Comparison of ENCODE assay signal across 17 cellular contexts in genomic region chr15:41951571-41951970, GRCh38. TPM values are rescaled to one million over a fixed set of nuclear protein-coding genes. Genes with fewer than 3 reads are reported as not detected.
DNase-seq lines count a peak whose midpoint lies in the region; ATAC-seq, FAIRE-seq and TF ChIP-seq lines count a peak whose summit lies in the region.
"Had no signal": no experiment of that assay in that cellular context is flagged by ENCODE, and none has a peak within 500 bp of the region (broad histone marks: within the 10 kb centered on the region; RNA-seq: fewer than 3 reads in every experiment).

No MANE protein-coding gene starts in this region.

- H3K4me3 ChIP-seq in BLaER1 treated with 17β-estradiol and CSF1 and Interleukin-3, amounts not matched to agents 10 nM and 100 nM = no peak overlapping the region
- H3K4me3 ChIP-seq in endothelial cell of umbilical vein (replicated peaks in 1 of 3; ENCODE audit: insufficient read depth in 1 of 3, low read depth in 1 of 3, low read length in 3 of 3) = no peak overlapping the region
- no peak overlapping the region for H3K4me3 ChIP-seq in stomach
- H3K4me3 ChIP-seq in gastroesophageal sphincter = no peak overlapping the region
- H3K4me3 ChIP-seq: GM23338 had no signal

- dilution Hi-C loops in endothelial cell of umbilical vein (cut with MboI; ENCODE audit: extremely low pct_ligation_motif_present, low sequenced_read_pairs) = no loop called here

- peaks cover 19% of the 10 kb centered on the region for H3K36me3 Mint-ChIP-seq in endothelial cell (ENCODE audit: low read depth, unreplicated experiment)

- 0 out of 22 replicates have a peak overlapping the region, but pooled peaks of 1 of the 11 experiments have one; percentile 3 for H3K9ac ChIP-seq in BLaER1 treated with 17β-estradiol and CSF1 and Interleukin-3, amounts not matched to agents 10 nM and 100 nM
- no peak overlapping the region for H3K9ac ChIP-seq in endothelial cell of umbilical vein (replicated peaks; ENCODE audit: extremely low read depth, insufficient read depth, low read length)

- FAIRE-seq in endothelial cell of umbilical vein (lab: Jason Lieb, UNC) = no peak
- FAIRE-seq: HepG2 had no signal

- H3K9me1 ChIP-seq in endothelial cell of umbilical vein (replicated peaks; ENCODE audit: control insufficient read depth, extremely low read depth, insufficient read depth, low read length) = no peaks in the 10 kb centered on the region

- H3K4me1 ChIP-seq in BLaER1 treated with 17β-estradiol and CSF1 and Interleukin-3, amounts not matched to agents 10 nM and 100 nM = peaks cover 22 to 40% (median 31%) of the 10 kb centered on the region in 10 experiments
- peaks cover 55% of the 10 kb centered on the region for H3K4me1 ChIP-seq in endothelial cell of umbilical vein (ENCODE audit: control insufficient read depth, extremely low read depth, insufficient read depth, low read length)
- H3K4me1 ChIP-seq in stomach = peaks cover 0 to 46% (median 25%) of the 10 kb centered on the region in 4 donors
- H3K4me1 ChIP-seq in gastroesophageal sphincter = peaks cover 0 to 63% (median 11%) of the 10 kb centered on the region in 3 donors

- 0 out of 22 replicates have a peak overlapping the region, but pooled peaks of 1 of the 11 experiments have one; percentile 20 for H3K27ac ChIP-seq in BLaER1 treated with 17β-estradiol and CSF1 and Interleukin-3, amounts not matched to agents 10 nM and 100 nM
- peak overlapping the region; percentile 12; the same call in 1 of the 2 replicates for H3K27ac ChIP-seq in RWPE1
- H3K27ac ChIP-seq in endothelial cell of umbilical vein (ENCODE audit: insufficient read depth, low read depth, low read length) = peak overlapping the region; percentile 22
- H3K27ac ChIP-seq in stomach = peak overlapping the region in 3 of 5 donors; percentile 14 to 35 (median 27)
- H3K27ac ChIP-seq in gastroesophageal sphincter = peak overlapping the region in 2 of 4 donors; percentile 20 to 43

- 41 to 88% (median 50%) methylated on average over 2 of the region's 2 CpGs for WGBS in stomach, 5 donors
- 50% methylated on average over 2 of the region's 2 CpGs; no CpG with 5 or more reads in 1 of the 2 donors for WGBS in gastroesophageal sphincter (ENCODE audit: low coverage in 1 of 2), 2 donors

- peaks cover 0 to 92% (median 31%) of the 10 kb centered on the region in 11 experiments; a peak in 14 of 22 replicates for H4K20me1 ChIP-seq in BLaER1 treated with 17β-estradiol and CSF1 and Interleukin-3, amounts not matched to agents 10 nM and 100 nM
- no peaks in the 10 kb centered on the region for H4K20me1 ChIP-seq in endothelial cell of umbilical vein (replicated peaks; ENCODE audit: control insufficient read depth, extremely low read depth, insufficient read depth, low read length)

- POLR2A ChIA-PET in RWPE1 (lab: Yijun Ruan, JAX; ENCODE audit: low non-redundant PET) (no interaction called here), endothelial cell of umbilical vein (lab: Charles Lee) (no interaction called here)

- BruUV-seq in endothelial cell of umbilical vein (replicated peaks; lab: Mats Ljungman, UMichigan) = no TSS peak

- no peaks in the 10 kb centered on the region for H3K27me3 ChIP-seq in BLaER1 treated with 17β-estradiol and CSF1 and Interleukin-3, amounts not matched to agents 10 nM and 100 nM
- H3K27me3 ChIP-seq in endothelial cell of umbilical vein (ENCODE audit: control insufficient read depth in 2 of 2, insufficient read depth in 2 of 2, low read length in 2 of 2) (no peaks in the 10 kb centered on the region), stomach (no peaks in the 10 kb centered on the region), gastroesophageal sphincter (no peaks in the 10 kb centered on the region)

- H3K4me3 Mint-ChIP-seq in endothelial cell (ENCODE audit: unreplicated experiment) = no peak overlapping the region
- H3K4me3 Mint-ChIP-seq: CD8-positive, alpha-beta T cell; GM23338 had no signal

- H3K4me2 ChIP-seq in BLaER1 treated with 17β-estradiol and CSF1 and Interleukin-3, amounts not matched to agents 10 nM and 100 nM = peak overlapping the region; percentile 27 to 73 (median 49); a peak in 21 of 22 replicates
- no peak overlapping the region for H3K4me2 ChIP-seq in endothelial cell of umbilical vein (ENCODE audit: insufficient read depth, low read length)
- H3K4me2 ChIP-seq: GM23338 had no signal

- DNase-seq in RWPE1 (ENCODE audit: low spot score) (no peak), endothelial cell of umbilical vein (ENCODE audit: low read depth, low spot score) (no peak), stomach (no peak), endothelial cell (ENCODE audit: low spot score) (no peak), hypothalamus (lab: John Stamatoyannopoulos, UW) (no peak)
- DNase-seq: ACHN; CD8-positive, alpha-beta T cell; MM.1S; NCI-H1930; NCI-H2171 treated with DMSO at 0.1 percent for 48 hours; NCI-H774; SHP77 treated with DMSO at 0.1 percent for 48 hours had no signal

- CTCF ChIA-PET in RWPE1 (lab: Yijun Ruan, JAX) = no interaction called here
- CTCF ChIA-PET in endothelial cell of umbilical vein (lab: Charles Lee) = interaction anchor here (1.4 kb wide), 1 partner anchor 47 kb away, joined by 3 read pairs; no protein-coding TSS in a partner anchor

- peaks cover 94% of the 10 kb centered on the region for H3K79me2 ChIP-seq in endothelial cell of umbilical vein (ENCODE audit: control insufficient read depth, insufficient read depth, low read length)

- H2AFZ ChIP-seq in endothelial cell of umbilical vein (ENCODE audit: low read depth, low read length) = no peak overlapping the region
- H2AFZ ChIP-seq: GM23338 had no signal

- no peak for ATAC-seq in gastroesophageal sphincter
- ATAC-seq: CD8-positive, alpha-beta T cell; GM23338; HepG2; Panc1 had no signal

- peaks cover 24% of the 10 kb centered on the region for H3K4me1 Mint-ChIP-seq in endothelial cell (ENCODE audit: unreplicated experiment)

- H3K9me3 Mint-ChIP-seq in endothelial cell (ENCODE audit: unreplicated experiment) = no peaks in the 10 kb centered on the region
- H3K9me3 Mint-ChIP-seq: CD8-positive, alpha-beta T cell; GM23338 had no signal

- TF ChIP-seq EP300 in stomach (IDR thresholded peaks at IDR 0.05) (no peak), gastroesophageal sphincter (IDR thresholded peaks at IDR 0.05) (no peak)

- peaks cover 18 to 91% (median 41%) of the 10 kb centered on the region in 11 experiments for H3K36me3 ChIP-seq in BLaER1 treated with 17β-estradiol and CSF1 and Interleukin-3, amounts not matched to agents 10 nM and 100 nM
- H3K36me3 ChIP-seq in endothelial cell of umbilical vein (ENCODE audit: control insufficient read depth in 2 of 2, extremely low read depth in 1 of 2, insufficient read depth in 2 of 2, low read length in 2 of 2) = peaks cover 18 to 21% of the 10 kb centered on the region in 2 experiments
- peaks cover 18 to 47% (median 35%) of the 10 kb centered on the region in 4 donors for H3K36me3 ChIP-seq in stomach
- peaks cover 0 to 27% of the 10 kb centered on the region in 2 donors for H3K36me3 ChIP-seq in gastroesophageal sphincter

- no peak for TF ChIP-seq POLR2A in endothelial cell of umbilical vein (IDR thresholded peaks at IDR 0.05; ENCODE audit: low read depth, low read length)
- TF ChIP-seq POLR2A in stomach (IDR thresholded peaks at IDR 0.05) = no peak
- no peak for TF ChIP-seq POLR2A in gastroesophageal sphincter (IDR thresholded peaks at IDR 0.05)

- TF ChIP-seq CTCF in RWPE1 (conservative IDR thresholded peaks at IDR 0.05; ENCODE audit: low read depth) (no peak), endothelial cell of umbilical vein (IDR thresholded peaks at IDR 0.05; ENCODE audit: extremely low read depth in 1 of 2, insufficient read depth in 1 of 2, low read depth in 1 of 2, low read length in 2 of 2) (no peak), stomach (IDR thresholded peaks at IDR 0.05) (no peak), endothelial cell (IDR thresholded peaks at IDR 0.05; ENCODE audit: unreplicated experiment) (no peak), gastroesophageal sphincter (IDR thresholded peaks at IDR 0.05) (no peak)

- H3K9me3 ChIP-seq in BLaER1 treated with 17β-estradiol and CSF1 and Interleukin-3, amounts not matched to agents 10 nM and 100 nM (replicated peaks in 1 of 11) = no peaks in the 10 kb centered on the region
- H3K9me3 ChIP-seq in endothelial cell of umbilical vein (replicated peaks; ENCODE audit: control insufficient read depth, insufficient read depth, low read length) (no peaks in the 10 kb centered on the region), stomach (no peaks in the 10 kb centered on the region), gastroesophageal sphincter (no peaks in the 10 kb centered on the region)

- H3K27me3 Mint-ChIP-seq in endothelial cell (ENCODE audit: unreplicated experiment) = no peaks in the 10 kb centered on the region

- intact Hi-C loops in endothelial cell of umbilical vein (cut with micrococcal nuclease) = no loop called here
- intact Hi-C loops in stomach (cut with DNase I; ENCODE audit: low total_unique reads) = no loop called here

- H3K27ac Mint-ChIP-seq in endothelial cell (ENCODE audit: unreplicated experiment) = no peak overlapping the region
- H3K27ac Mint-ChIP-seq: CD8-positive, alpha-beta T cell; GM23338 had no signal

RNA-seq across cellular contexts. Expression of gene EHD4, which starts 20.8 kb away (rescaled TPM):
- total RNA-seq in endothelial cell of umbilical vein (126 and 128 TPM in 2 replicates), stomach (10 to 100 TPM in 4 of 5 donors, 1 to 10 TPM in 1; 9.4 to 86.4 (median 23.1) TPM), endothelial cell (ENCODE audit: unreplicated experiment) (64.9 TPM), gastroesophageal sphincter (10 to 100 TPM in 3 of 4 donors, 1 to 10 TPM in 1; 10.0 to 25.4 (median 20.3) TPM)
- polyA plus RNA-seq in endothelial cell of umbilical vein (96.7 and 99.1 TPM in 2 replicates), stomach (10 to 100 TPM in 1 of 3 donors, 1 to 10 TPM in 2; 5.8 to 12.1 (median 9.8) TPM)
- polyA plus RNA-seq in endothelial cell of umbilical vein (2011; cell fraction: cytosol; rRNA removed) = 88.4 and 97.4 TPM in 2 replicates
- polyA plus RNA-seq in endothelial cell of umbilical vein (2011; cell fraction: nucleus; rRNA removed) = 100 and 105 TPM in 2 replicates
- 39.8 and 70.3 TPM in 2 replicates for polyA plus RNA-seq in endothelial cell of umbilical vein (2012)
- 157 and 160 TPM in 2 replicates for polyA minus RNA-seq in endothelial cell of umbilical vein
- 11.4 TPM for polyA minus RNA-seq in endothelial cell of umbilical vein (2011; cell fraction: cytosol; rRNA and poly(A)+ RNA removed)
- 113 and 127 TPM in 2 replicates for polyA minus RNA-seq in endothelial cell of umbilical vein (2011; cell fraction: nucleus; rRNA and poly(A)+ RNA removed)

RNA-seq across cellular contexts. Expression of gene SPTBN5, which starts 57.7 kb away (rescaled TPM):
- total RNA-seq in endothelial cell of umbilical vein = 19.0 and 19.2 TPM in 2 replicates
- 12.0 and 12.6 TPM in 2 replicates for polyA plus RNA-seq in endothelial cell of umbilical vein
- polyA plus RNA-seq in endothelial cell of umbilical vein (2011; cell fraction: cytosol; rRNA removed) = 4.1 and 6.6 TPM in 2 replicates
- 128 and 138 TPM in 2 replicates for polyA plus RNA-seq in endothelial cell of umbilical vein (2011; cell fraction: nucleus; rRNA removed)
- polyA plus RNA-seq in endothelial cell of umbilical vein (2012) = 3.0 and 7.8 TPM in 2 replicates
- polyA minus RNA-seq in endothelial cell of umbilical vein = 7.8 and 9.6 TPM in 2 replicates
- polyA minus RNA-seq in endothelial cell of umbilical vein (2011; cell fraction: cytosol; rRNA and poly(A)+ RNA removed) = 0.10 TPM
- 26.4 and 30.1 TPM in 2 replicates for polyA minus RNA-seq in endothelial cell of umbilical vein (2011; cell fraction: nucleus; rRNA and poly(A)+ RNA removed)
- total RNA-seq in stomach = 1 to 10 TPM in 1 of 5 donors, under 1 TPM in 3, not detected in 1; 0.29 to 4.9 (median 0.80) TPM
- 1 to 10 TPM; 2.6 to 3.2 (median 2.9) TPM for polyA plus RNA-seq in stomach
- 9.4 TPM for total RNA-seq in endothelial cell (ENCODE audit: unreplicated experiment)
- total RNA-seq in gastroesophageal sphincter = under 1 TPM; 0.13 to 0.93 (median 0.38) TPM
